In genomic region chr17:73720187-73720834, GRCh38 we compare ENCODE assay signal across 14 cellular contexts.
A peak's percentile ranks its signal among the peaks of the same experiment; 100 is the strongest.
DNase-seq lines count a peak whose midpoint lies in the region; ATAC-seq and TF ChIP-seq lines count a peak whose summit lies in the region.
"Had no signal": no experiment of that assay in that cellular context is flagged by ENCODE, and none has a peak within 500 bp of the region (broad histone marks: within the 10 kb centered on the region; RNA-seq: fewer than 3 reads in every experiment).

No MANE protein-coding gene starts in this region.

- DNase-seq in DMS153 (lab: John Stamatoyannopoulos, UW): peak; percentile 13
- no peak for DNase-seq in DMS153 treated with DMSO at 0.1 percent for 48 hours (lab: John Stamatoyannopoulos, UW; ENCODE audit: unreplicated experiment)
- peak; percentile 58 for DNase-seq in activated CD8-positive, alpha-beta T cell treated with anti-CD3 and anti-CD28 coated beads for 36 hours
- DNase-seq in naive thymus-derived CD8-positive, alpha-beta T cell: peak in 3 of 10 donors; percentile 19 to 72 (median 66)
- DNase-seq in MM.1S: no peak
- DNase-seq in DMS79 treated with DMSO at 0.1 percent for 48 hours (lab: John Stamatoyannopoulos, UW): no peak
- no peak for DNase-seq in CD1c-positive myeloid dendritic cell (ENCODE audit: extremely low spot score)
- DNase-seq: DMS 273 treated with DMSO at 0.1 percent for 48 hours, HCEC 1CT, immature natural killer cell, NCI-H1930 had no signal

- H3K4me1 ChIP-seq in MM.1S (ENCODE audit: low read length): no peaks in the 10 kb centered on the region

- TF ChIP-seq CTCF in activated CD8-positive, alpha-beta T cell treated with anti-CD3 and anti-CD28 coated beads for 36 hours (IDR thresholded peaks at IDR 0.05): no peak
- no peak for TF ChIP-seq CTCF in MM.1S (IDR thresholded peaks at IDR 0.05; ENCODE audit: low read length)

- no peaks in the 10 kb centered on the region for H3F3A ChIP-seq in MM.1S (ENCODE audit: insufficient read depth, low read length)

- no peaks in the 10 kb centered on the region for H3K9me2 ChIP-seq in MM.1S (replicated peaks; ENCODE audit: insufficient read depth, low read length)

- ATAC-seq in activated CD8-positive, alpha-beta T cell treated with anti-CD3 and anti-CD28 coated beads for 36 hours: peak; percentile 55
- ATAC-seq in naive thymus-derived CD8-positive, alpha-beta T cell: peak; percentile 13 to 16

- H3K79me2 ChIP-seq in MM.1S (ENCODE audit: low read length): no peaks in the 10 kb centered on the region

- peak overlapping the region; percentile 57 for H3K27ac ChIP-seq in KOPT-K1 (ENCODE audit: low read depth, low read length, poor library complexity, severe bottlenecking)
- H3K27ac ChIP-seq in MM.1S (ENCODE audit: low read length): no peak overlapping the region
- H3K27ac ChIP-seq: 22Rv1 had no signal

- H3K9me3 ChIP-seq in KOPT-K1 (ENCODE audit: insufficient read depth, low read length, poor library complexity, severe bottlenecking): no peaks in the 10 kb centered on the region
- H3K9me3 ChIP-seq in MM.1S (replicated peaks; ENCODE audit: insufficient read depth, low read length): no peaks in the 10 kb centered on the region
- H3K9me3 ChIP-seq: tibial nerve had no signal

- intact Hi-C loops in activated CD8-positive, alpha-beta T cell treated with anti-CD3 and anti-CD28 coated beads for 36 hours (cut with micrococcal nuclease): no loop called here

- peaks cover 83% of the 10 kb centered on the region for H3K27me3 ChIP-seq in MM.1S (replicated peaks; ENCODE audit: insufficient read depth, low read length)
- H3K27me3 ChIP-seq: tibial nerve had no signal

- H4K20me1 ChIP-seq in MM.1S (ENCODE audit: insufficient read depth, low read length): no peaks in the 10 kb centered on the region

- POLR2A ChIA-PET in activated CD8-positive, alpha-beta T cell treated with anti-CD3 and anti-CD28 coated beads for 36 hours (lab: Charles Lee): interaction anchor here (1.0 to 1.3 kb wide), 2 partner anchors 76 to 128 kb away, joined by 3 to 5 read pairs; partner anchors contain the start of gene SDK2
- POLR2A ChIA-PET in naive thymus-derived CD8-positive, alpha-beta T cell (lab: Charles Lee): interaction anchor here (0.7 to 3.0 kb wide), 4 partner anchors 9 to 465 kb away, joined by 3 to 14 read pairs (median 6); no protein-coding TSS in a partner anchor

- CTCF ChIA-PET in activated CD8-positive, alpha-beta T cell treated with anti-CD3 and anti-CD28 coated beads for 36 hours (lab: Charles Lee): interaction anchor here (0.7 to 0.8 kb wide), 2 partner anchors 11 to 53 kb away, joined by 3 to 5 read pairs; no protein-coding TSS in a partner anchor

- no peak overlapping the region for H3K4me2 ChIP-seq in MM.1S (ENCODE audit: low read depth, low read length)

- H3K4me3 Mint-ChIP-seq in activated CD8-positive, alpha-beta T cell treated with anti-CD3 and anti-CD28 coated beads for 36 hours: no peak overlapping the region
- H3K4me3 Mint-ChIP-seq in naive thymus-derived CD8-positive, alpha-beta T cell: peak overlapping the region in 3 of 10 donors; percentile 19 to 65 (median 50)
- H3K4me3 Mint-ChIP-seq: immature natural killer cell had no signal

- H3K9me3 Mint-ChIP-seq in activated CD8-positive, alpha-beta T cell treated with anti-CD3 and anti-CD28 coated beads for 36 hours: no peaks in the 10 kb centered on the region
- no peaks in the 10 kb centered on the region for H3K9me3 Mint-ChIP-seq in naive thymus-derived CD8-positive, alpha-beta T cell
- H3K9me3 Mint-ChIP-seq: immature natural killer cell had no signal

- H3K4me1 Mint-ChIP-seq in activated CD8-positive, alpha-beta T cell treated with anti-CD3 and anti-CD28 coated beads for 36 hours (ENCODE audit: low read depth): peaks cover 39% of the 10 kb centered on the region
- H3K4me1 Mint-ChIP-seq in naive thymus-derived CD8-positive, alpha-beta T cell: peaks cover 27 to 66% (median 48%) of the 10 kb centered on the region in 4 donors

- no peak overlapping the region for H3K4me3 ChIP-seq in MM.1S (ENCODE audit: low read length)
- H3K4me3 ChIP-seq: tibial nerve had no signal

- H3K36me3 Mint-ChIP-seq in activated CD8-positive, alpha-beta T cell treated with anti-CD3 and anti-CD28 coated beads for 36 hours (ENCODE audit: low read depth): peaks cover 2% of the 10 kb centered on the region
- no peaks in the 10 kb centered on the region for H3K36me3 Mint-ChIP-seq in naive thymus-derived CD8-positive, alpha-beta T cell
- H3K36me3 Mint-ChIP-seq: immature natural killer cell had no signal

- no peaks in the 10 kb centered on the region for H3K27me3 Mint-ChIP-seq in activated CD8-positive, alpha-beta T cell treated with anti-CD3 and anti-CD28 coated beads for 36 hours
- H3K27me3 Mint-ChIP-seq in naive thymus-derived CD8-positive, alpha-beta T cell: peaks cover 0 to 2% (median 0%) of the 10 kb centered on the region in 5 donors

- H2AFZ ChIP-seq in MM.1S (ENCODE audit: low read length): no peak overlapping the region

- H3K36me3 ChIP-seq in KOPT-K1 (ENCODE audit: insufficient read depth, low read length) (no peaks in the 10 kb centered on the region), MM.1S (replicated peaks; ENCODE audit: insufficient read depth, low read length) (no peaks in the 10 kb centered on the region)
- H3K36me3 ChIP-seq: tibial nerve had no signal

- H3K27ac Mint-ChIP-seq in activated CD8-positive, alpha-beta T cell treated with anti-CD3 and anti-CD28 coated beads for 36 hours: peak overlapping the region; percentile 10
- H3K27ac Mint-ChIP-seq in naive thymus-derived CD8-positive, alpha-beta T cell: peak overlapping the region in 8 of 10 donors; percentile 43 to 90 (median 68)
- H3K27ac Mint-ChIP-seq: immature natural killer cell had no signal

- H3K9ac ChIP-seq in MM.1S (ENCODE audit: low read length): no peak overlapping the region

Comparison
In these comparisons a context has a peak if more than half of its experiments do, and no peak if none do; other contexts are left out.
1. DNase-seq: peak in DMS153 (single experiment) and activated CD8-positive, alpha-beta T cell treated with anti-CD3 and anti-CD28 coated beads for 36 hours (single experiment); none in DMS153 treated with DMSO at 0.1 percent for 48 hours (single experiment), MM.1S (single experiment), DMS79 treated with DMSO at 0.1 percent for 48 hours (single experiment) and CD1c-positive myeloid dendritic cell (single experiment).